Comparison of ENCODE assay signal across 1 cellular context in genomic region chr17:65633146-65633881, GRCh38.
TF ChIP-seq lines count a peak whose summit lies in the region.

No MANE protein-coding gene starts in this region.

TF ChIP-seq in GM23338, 12 proteins besides CTCF, POLR2A, EP300 and RAD21 (continued from another document):
- TF ChIP-seq REST (IDR thresholded peaks at IDR 0.05; ENCODE audit: unreplicated experiment) (no peak), JUNB (IDR thresholded peaks at IDR 0.05; ENCODE audit: unreplicated experiment) (no peak), EZH2 (IDR thresholded peaks at IDR 0.05; ENCODE audit: low read depth, unreplicated experiment) (no peak), EZH2phosphoT487 (IDR thresholded peaks at IDR 0.05; ENCODE audit: unreplicated experiment) (no peak), ETS1 (IDR thresholded peaks at IDR 0.05) (no peak), POLR2AphosphoS5 (IDR thresholded peaks at IDR 0.05; ENCODE audit: low read depth) (no peak), ZNF331 (CRISPR knock-in tag; IDR thresholded peaks at IDR 0.05; ENCODE audit: low read depth) (no peak), NANOG (IDR thresholded peaks at IDR 0.05; ENCODE audit: borderline replicate concordance) (no peak), ZNF114 (CRISPR knock-in tag; IDR thresholded peaks at IDR 0.05) (no peak), STAT1 (IDR thresholded peaks at IDR 0.05; ENCODE audit: unreplicated experiment) (no peak)
